17 cellular contexts compared by ENCODE assay signal in genomic region chr1:201628490-201628889, GRCh38.
DNase-seq lines count a peak whose midpoint lies in the region; ATAC-seq and TF ChIP-seq lines count a peak whose summit lies in the region.
"Had no signal": no experiment of that assay in that cellular context is flagged by ENCODE, and none has a peak within 500 bp of the region (broad histone marks: within the 10 kb centered on the region; RNA-seq: fewer than 3 reads in every experiment).

No MANE protein-coding gene starts in this region.

- H3K4me1 ChIP-seq in heart left ventricle: peaks cover 4 to 71% (median 48%) of the 10 kb centered on the region in 12 donors
- H3K4me1 ChIP-seq: HAP-1 had no signal

- intact Hi-C loops in heart left ventricle (cut with DNase I): loop anchor here in 1 of 10 donors (5.0 kb wide), 1 partner anchor 56 kb away; no protein-coding TSS in a partner anchor
- intact Hi-C loops in Right ventricle myocardium inferior (cut with DNase I): no loop called here
- intact Hi-C loops in head of caudate nucleus (cut with DNase I): no loop called here

- H3K27ac ChIP-seq in heart left ventricle: peak overlapping the region in 2 of 12 donors; percentile 13 to 23
- H3K27ac ChIP-seq: lower lobe of right lung had no signal

- no peaks in the 10 kb centered on the region for H3K4me1 Mint-ChIP-seq in activated T-cell treated with anti-CD3 and anti-CD28 coated beads, Interleukin-2, amount 50 U/mL, for 4 hours (ENCODE audit: low read depth)
- H3K4me1 Mint-ChIP-seq in activated naive CD4-positive, alpha-beta T cell treated with anti-CD3 and anti-CD28 coated beads, Interleukin-2, amount 10 ng/mL, durations not matched to agents 7 days and 5 days: no peaks in the 10 kb centered on the region
- H3K4me1 Mint-ChIP-seq: stimulated activated naive B cell treated with anti-CD40 and anti-IgM and Interleukin-4, amounts not matched to agents 10 μg/mL and 1 μg/mL and 100 μg/mL, for 72 hours had no signal

- peaks cover 0 to 21% (median 0%) of the 10 kb centered on the region in 9 donors for H3K36me3 ChIP-seq in heart left ventricle
- H3K36me3 ChIP-seq: HAP-1, lower lobe of right lung had no signal

- peak in 4 of 5 donors; percentile 43 to 62 (median 55) for DNase-seq in heart left ventricle
- no peak for DNase-seq in Right ventricle myocardium inferior (ENCODE audit: missing footprints)
- DNase-seq in NCI-H2171 (lab: John Stamatoyannopoulos, UW): peak; percentile 30
- peak in 38 of 42 donors; percentile 31 to 84 (median 56) for DNase-seq in head of caudate nucleus
- DNase-seq in CD1c-positive myeloid dendritic cell (ENCODE audit: extremely low spot score): no peak
- no peak for DNase-seq in activated T-cell treated with anti-CD3 and anti-CD28 coated beads, Interleukin-2, amount 50 U/mL, for 4 hours
- DNase-seq in activated naive CD4-positive, alpha-beta T cell treated with anti-CD3 and anti-CD28 coated beads, Interleukin-2, amount 10 ng/mL, durations not matched to agents 7 days and 5 days: no peak
- no peak for DNase-seq in NCI-H2196 (lab: John Stamatoyannopoulos, UW; ENCODE audit: unreplicated experiment)
- DNase-seq: ACHN; activated naive CD4-positive, alpha-beta T cell; KG1; lower lobe of right lung; NCI-H226; PC-3; stimulated activated naive B cell treated with anti-CD40 and anti-IgM and Interleukin-4, amounts not matched to agents 10 μg/mL and 1 μg/mL and 100 μg/mL, for 72 hours had no signal

- no peak for TF ChIP-seq CTCF in heart left ventricle (IDR thresholded peaks at IDR 0.05)

- TF ChIP-seq POLR2A in heart left ventricle (IDR thresholded peaks at IDR 0.05): no peak

- no peaks in the 10 kb centered on the region for H3K36me3 Mint-ChIP-seq in activated T-cell treated with anti-CD3 and anti-CD28 coated beads, Interleukin-2, amount 50 U/mL, for 4 hours (ENCODE audit: insufficient read depth)
- H3K36me3 Mint-ChIP-seq in activated naive CD4-positive, alpha-beta T cell treated with anti-CD3 and anti-CD28 coated beads, Interleukin-2, amount 10 ng/mL, durations not matched to agents 7 days and 5 days: no peaks in the 10 kb centered on the region
- H3K36me3 Mint-ChIP-seq: stimulated activated naive B cell treated with anti-CD40 and anti-IgM and Interleukin-4, amounts not matched to agents 10 μg/mL and 1 μg/mL and 100 μg/mL, for 72 hours had no signal

- H3K27ac Mint-ChIP-seq in activated naive CD4-positive, alpha-beta T cell treated with anti-CD3 and anti-CD28 coated beads, Interleukin-2, amount 10 ng/mL, durations not matched to agents 7 days and 5 days: no peak overlapping the region
- H3K27ac Mint-ChIP-seq: stimulated activated naive B cell treated with anti-CD40 and anti-IgM and Interleukin-4, amounts not matched to agents 10 μg/mL and 1 μg/mL and 100 μg/mL, for 72 hours had no signal

- no peaks in the 10 kb centered on the region for H3K9me3 Mint-ChIP-seq in activated T-cell treated with anti-CD3 and anti-CD28 coated beads, Interleukin-2, amount 50 U/mL, for 4 hours
- no peaks in the 10 kb centered on the region for H3K9me3 Mint-ChIP-seq in activated naive CD4-positive, alpha-beta T cell treated with anti-CD3 and anti-CD28 coated beads, Interleukin-2, amount 10 ng/mL, durations not matched to agents 7 days and 5 days
- H3K9me3 Mint-ChIP-seq: neural crest cell; stimulated activated naive B cell treated with anti-CD40 and anti-IgM and Interleukin-4, amounts not matched to agents 10 μg/mL and 1 μg/mL and 100 μg/mL, for 72 hours had no signal

- H3K27me3 ChIP-seq in heart left ventricle: no peaks in the 10 kb centered on the region

- CTCF ChIA-PET in activated naive CD4-positive, alpha-beta T cell treated with anti-CD3 and anti-CD28 coated beads, Interleukin-2, amount 10 ng/mL, durations not matched to agents 7 days and 5 days (lab: Charles Lee): interaction anchor here (1.4 kb wide), 1 partner anchor 76 kb away, joined by 3 read pairs; no protein-coding TSS in a partner anchor

- H3K9me3 ChIP-seq in heart left ventricle: no peaks in the 10 kb centered on the region
- H3K9me3 ChIP-seq: HAP-1, lower lobe of right lung had no signal

- ATAC-seq in heart left ventricle: peak in 2 of 4 donors; percentile 6 to 45
- no peak for ATAC-seq in Right ventricle myocardium inferior
- no peak for ATAC-seq in activated T-cell treated with anti-CD3 and anti-CD28 coated beads, Interleukin-2, amount 50 U/mL, for 4 hours
- ATAC-seq: lower lobe of right lung; PC-3; stimulated activated naive B cell treated with anti-CD40 and anti-IgM and Interleukin-4, amounts not matched to agents 10 μg/mL and 1 μg/mL and 100 μg/mL, for 72 hours had no signal

- H3K4me3 Mint-ChIP-seq in activated T-cell treated with anti-CD3 and anti-CD28 coated beads, Interleukin-2, amount 50 U/mL, for 4 hours: no peak overlapping the region
- no peak overlapping the region for H3K4me3 Mint-ChIP-seq in activated naive CD4-positive, alpha-beta T cell treated with anti-CD3 and anti-CD28 coated beads, Interleukin-2, amount 10 ng/mL, durations not matched to agents 7 days and 5 days
- H3K4me3 Mint-ChIP-seq: neural crest cell; stimulated activated naive B cell treated with anti-CD40 and anti-IgM and Interleukin-4, amounts not matched to agents 10 μg/mL and 1 μg/mL and 100 μg/mL, for 72 hours had no signal

- 42 to 71% (median 58%) methylated on average over 5 to 6 of the region's 6 CpGs for WGBS in heart left ventricle, 4 donors

- H3K27me3 Mint-ChIP-seq in activated T-cell treated with anti-CD3 and anti-CD28 coated beads, Interleukin-2, amount 50 U/mL, for 4 hours (ENCODE audit: low read depth): no peaks in the 10 kb centered on the region
- H3K27me3 Mint-ChIP-seq in activated naive CD4-positive, alpha-beta T cell treated with anti-CD3 and anti-CD28 coated beads, Interleukin-2, amount 10 ng/mL, durations not matched to agents 7 days and 5 days: peaks cover 10% of the 10 kb centered on the region
- H3K27me3 Mint-ChIP-seq: stimulated activated naive B cell treated with anti-CD40 and anti-IgM and Interleukin-4, amounts not matched to agents 10 μg/mL and 1 μg/mL and 100 μg/mL, for 72 hours had no signal

- H3K4me3 ChIP-seq in heart left ventricle: no peak overlapping the region
- H3K4me3 ChIP-seq: HAP-1, lower lobe of right lung had no signal

Comparison
In these comparisons a context has a peak if more than half of its experiments do, and no peak if none do; other contexts are left out.
1. DNase-seq: peak in heart left ventricle (4 of 5), NCI-H2171 (single experiment) and head of caudate nucleus (38 of 42); none in Right ventricle myocardium inferior (single experiment), CD1c-positive myeloid dendritic cell (single experiment), activated T-cell treated with anti-CD3 and anti-CD28 coated beads, Interleukin-2, amount 50 U/mL, for 4 hours (single experiment), activated naive CD4-positive, alpha-beta T cell treated with anti-CD3 and anti-CD28 coated beads, Interleukin-2, amount 10 ng/mL, durations not matched to agents 7 days and 5 days (single experiment) and NCI-H2196 (single experiment).